In the genomic region with DNA sequence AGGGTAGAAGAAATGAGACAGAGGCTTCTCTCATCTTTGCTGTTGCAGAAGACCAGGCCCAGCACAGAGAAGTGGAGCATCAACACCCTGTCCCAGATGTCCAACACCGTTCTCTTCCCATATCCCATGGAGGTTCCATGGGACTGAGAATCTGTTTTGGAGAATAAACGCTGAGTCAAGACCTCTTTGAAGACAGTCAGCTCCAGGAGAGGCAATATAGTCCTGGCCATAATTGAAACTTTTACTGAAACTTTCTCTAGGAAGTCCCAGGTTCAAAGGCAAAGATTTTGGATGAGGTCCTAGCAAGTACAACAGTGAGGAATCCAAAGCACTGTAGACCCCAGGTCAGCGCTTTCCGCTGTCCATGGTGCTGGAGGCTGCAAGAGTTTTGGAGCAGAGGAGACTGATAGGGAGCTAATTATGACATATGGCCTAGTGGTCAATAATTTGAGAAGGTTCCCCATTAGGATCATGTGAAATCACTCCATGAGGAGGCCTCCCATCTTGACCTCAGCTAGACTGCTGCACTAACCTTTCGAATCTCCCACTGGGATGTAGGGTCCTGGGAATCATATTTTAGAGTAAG, we compare ENCODE assay signal across 10 cellular contexts. TPM values are rescaled to one million over a fixed set of nuclear protein-coding genes. Genes with fewer than 3 reads are reported as not detected.
DNase-seq lines count a peak whose midpoint lies in the region; ATAC-seq, FAIRE-seq and TF ChIP-seq lines count a peak whose summit lies in the region.
"Had no signal": no experiment of that assay in that cellular context is flagged by ENCODE, and none has a peak within 500 bp of the region (broad histone marks: within the 10 kb centered on the region; RNA-seq: fewer than 3 reads in every experiment).

No MANE protein-coding gene starts in this region.

- H3K23me2 ChIP-seq in H1 (ENCODE audit: low read depth, low read length): peaks cover 5% of the 10 kb centered on the region

- ATAC-seq in heart left ventricle (no peak), PC-3 (no peak), left lung (no peak), GM18520 (IDR thresholded peaks at IDR 0.05; ENCODE audit: unreplicated experiment) (no peak)

- H3K56ac ChIP-seq in H1 (replicated peaks; ENCODE audit: insufficient read length, low read depth, low read length): no peak overlapping the region

- H3K36me3 ChIP-seq in cardiac muscle cell (no peaks in the 10 kb centered on the region), heart left ventricle (no peaks in the 10 kb centered on the region), PC-3 (ENCODE audit: low read depth, low read length) (no peaks in the 10 kb centered on the region), H1 (ENCODE audit: control insufficient read depth in 2 of 4, insufficient read depth in 4 of 4, low read length in 3 of 4) (no peaks in the 10 kb centered on the region), left lung (no peaks in the 10 kb centered on the region)
- H3K36me3 ChIP-seq: Peyer's patch had no signal

- intact Hi-C loops in heart left ventricle (cut with DNase I): loop anchor here in 3 of 10 donors (5.0 to 10.0 kb wide), 3 partner anchors 68 to 91 kb away; partner anchors contain the start of gene TBKBP1 (in 1 of the 3)
- intact Hi-C loops in PC-3 (cut with micrococcal nuclease): no loop called here
- intact Hi-C loops in left lung (cut with DNase I): no loop called here

- no peak overlapping the region for H2AK5ac ChIP-seq in H1 (ENCODE audit: low read depth, low read length)

- POLR2A ChIA-PET in PC-3 (lab: Charles Lee; ENCODE audit: unreplicated experiment) (no interaction called here), H1 (lab: Charles Lee; ENCODE audit: partially characterized antibody) (interaction anchor here (1.3 kb wide), 1 partner anchor 13 kb away, joined by 4 read pairs; no protein-coding TSS in a partner anchor)

- H2BK20ac ChIP-seq in H1 (ENCODE audit: low read length): no peak overlapping the region

- FAIRE-seq in H1 (lab: Jason Lieb, UNC): peak; percentile 62

- H2AFZ ChIP-seq in PC-3 (ENCODE audit: low read length) (no peak overlapping the region), H1 (ENCODE audit: low read length) (no peak overlapping the region)

- no peak overlapping the region for H4K5ac ChIP-seq in H1 (ENCODE audit: insufficient read length, low read depth, low read length)

- TF ChIP-seq RAD21 in H1 (IDR thresholded peaks at IDR 0.05 in 1 of 2, conservative IDR thresholded peaks at IDR 0.05 in 1 of 2; ENCODE audit: low read depth in 2 of 2, low read length in 2 of 2): no peak

- H3K79me1 ChIP-seq in H1 (ENCODE audit: low read depth, low read length): no peaks in the 10 kb centered on the region

- CTCF ChIA-PET in PC-3 (lab: Charles Lee) (no interaction called here), H1 (lab: Charles Lee; ENCODE audit: partially characterized antibody) (interaction anchor here (0.9 to 6.5 kb wide), 7 partner anchors 8 to 46 kb away, joined by 3 to 52 read pairs (median 4); no protein-coding TSS in a partner anchor)

- H3K9me3 ChIP-seq in cardiac muscle cell (ENCODE audit: low read depth) (no peaks in the 10 kb centered on the region), heart left ventricle (no peaks in the 10 kb centered on the region), PC-3 (ENCODE audit: low read length) (no peaks in the 10 kb centered on the region), H1 (ENCODE audit: insufficient read depth in 2 of 2, low read depth in 1 of 2, low read length in 1 of 2) (no peaks in the 10 kb centered on the region), left lung (no peaks in the 10 kb centered on the region)
- H3K9me3 ChIP-seq: Peyer's patch had no signal

- H4K91ac ChIP-seq in H1 (replicated peaks; ENCODE audit: insufficient read length, low read length): no peak overlapping the region

- H3K27ac ChIP-seq in cardiac muscle cell (no peak overlapping the region), heart left ventricle (no peak overlapping the region), PC-3 (ENCODE audit: low read length) (no peak overlapping the region), H1 (ENCODE audit: low read depth, low read length) (no peak overlapping the region), left lung (no peak overlapping the region)
- H3K27ac ChIP-seq: Peyer's patch had no signal

- no peak for TF ChIP-seq EP300 in H1 (IDR thresholded peaks at IDR 0.05; ENCODE audit: borderline replicate concordance in 1 of 2, low read depth in 2 of 2, low read length in 2 of 2)

- peak; percentile 55 to 85 for DNase-seq in cardiac muscle cell (ENCODE audit: low read depth in 1 of 2, low spot score in 1 of 2)
- no peak for DNase-seq in heart left ventricle
- DNase-seq in PC-3: peak; percentile 47
- DNase-seq in H1 (ENCODE audit: low read depth in 1 of 2, low spot score in 2 of 2): peak in 1 of 2 experiments; percentile 82
- peak; percentile 64 for DNase-seq in stimulated activated CD8-positive, alpha-beta memory T cell treated with anti-CD3 and anti-CD28 coated beads, Interleukin-4, amount 100 ng/mL, for 48 hours
- no peak for DNase-seq in left lung
- no peak for DNase-seq in NK-92 (lab: John Stamatoyannopoulos, UW; ENCODE audit: unreplicated experiment)
- DNase-seq: Peyer's patch had no signal

- H3K4me1 ChIP-seq in cardiac muscle cell (ENCODE audit: low read depth): no peaks in the 10 kb centered on the region
- H3K4me1 ChIP-seq in heart left ventricle: peaks cover 0 to 10% (median 5%) of the 10 kb centered on the region in 12 donors
- H3K4me1 ChIP-seq in PC-3 (ENCODE audit: insufficient read depth, low read length): no peaks in the 10 kb centered on the region
- H3K4me1 ChIP-seq in H1 (replicated peaks in 1 of 4; ENCODE audit: control insufficient read depth in 3 of 4, insufficient read depth in 4 of 4, low read length in 3 of 4): peaks cover 0 to 3% (median 2%) of the 10 kb centered on the region in 4 experiments; a peak in 3 of 7 replicates
- H3K4me1 ChIP-seq in left lung: peaks cover 5 to 10% of the 10 kb centered on the region in 2 donors

- H3K4me3 ChIP-seq in cardiac muscle cell (no peak overlapping the region), heart left ventricle (no peak overlapping the region), PC-3 (ENCODE audit: low read length) (no peak overlapping the region), H1 (ENCODE audit: extremely low read depth in 1 of 4, insufficient read depth in 2 of 4, low read depth in 3 of 4, low read length in 4 of 4) (no peak overlapping the region), left lung (no peak overlapping the region)
- H3K4me3 ChIP-seq: Peyer's patch had no signal

- no peak overlapping the region for H3K18ac ChIP-seq in H1 (ENCODE audit: extremely low read depth, low read length)

- TF ChIP-seq CTCF in cardiac muscle cell (IDR thresholded peaks at IDR 0.05; ENCODE audit: low read depth, low read length) (no peak), heart left ventricle (IDR thresholded peaks at IDR 0.05) (no peak), PC-3 (conservative IDR thresholded peaks at IDR 0.05; ENCODE audit: low read depth, low read length) (no peak), H1 (IDR thresholded peaks at IDR 0.05; ENCODE audit: control extremely low read depth in 1 of 3, insufficient read depth in 1 of 3, low read depth in 1 of 3, low read length in 3 of 3) (no peak), left lung (IDR thresholded peaks at IDR 0.05) (no peak)

- no peak overlapping the region for H2BK15ac ChIP-seq in H1 (ENCODE audit: low read length)

- H2BK12ac ChIP-seq in H1 (ENCODE audit: low read depth, low read length): no peak overlapping the region

- H3K14ac ChIP-seq in H1 (ENCODE audit: insufficient read length): no peak overlapping the region

- H4K20me1 ChIP-seq in PC-3 (ENCODE audit: low read length) (no peaks in the 10 kb centered on the region), H1 (replicated peaks in 1 of 2; ENCODE audit: control insufficient read depth in 1 of 2, insufficient read depth in 2 of 2, low read length in 2 of 2) (peaks cover 0 to 3% of the 10 kb centered on the region in 2 experiments)

- H4K8ac ChIP-seq in H1 (ENCODE audit: extremely low read depth, insufficient read depth, low read length): no peak overlapping the region

- no peak overlapping the region for H2BK5ac ChIP-seq in H1 (ENCODE audit: low read depth, low read length)

- no peak overlapping the region for H3K4ac ChIP-seq in H1 (replicated peaks; ENCODE audit: insufficient read length, low read depth, low read length)

- no peak overlapping the region for H2BK120ac ChIP-seq in H1 (replicated peaks; ENCODE audit: low read depth, low read length)

- no peaks in the 10 kb centered on the region for H3K9me2 ChIP-seq in PC-3 (replicated peaks; ENCODE audit: low read length)

- H3K4me2 ChIP-seq in PC-3 (ENCODE audit: low read length) (no peak overlapping the region), H1 (ENCODE audit: insufficient read depth in 1 of 2, low read depth in 2 of 2, low read length in 2 of 2) (no peak overlapping the region)

- H3K79me2 ChIP-seq in PC-3 (ENCODE audit: low read length) (no peaks in the 10 kb centered on the region), H1 (ENCODE audit: control insufficient read depth in 1 of 2, insufficient read depth in 2 of 2, low read length in 2 of 2) (no peaks in the 10 kb centered on the region)

- WGBS in heart left ventricle, 4 donors: 25 to 39% (median 38%) methylated on average over 4 to 5 of the region's 5 CpGs
- WGBS in H1 (ENCODE audit: extremely low coverage in 1 of 2, insufficient coverage in 1 of 2, insufficient read length in 1 of 2, insufficient replicate concordance in 2 of 2, low coverage in 1 of 2, low lambda C conversion rate in 2 of 2, missing lambda C conversion rate in 1 of 2), 2 experiments: 62% methylated on average over 5 of the region's 5 CpGs; no CpG with 5 or more reads in 1 of the 2 experiments

- no peaks in the 10 kb centered on the region for H3F3A ChIP-seq in PC-3 (ENCODE audit: low read length, unreplicated experiment)

- peaks cover 45% of the 10 kb centered on the region for H3K27me3 ChIP-seq in cardiac muscle cell
- H3K27me3 ChIP-seq in heart left ventricle: peaks cover 15 to 56% (median 28%) of the 10 kb centered on the region in 9 donors
- peaks cover 65% of the 10 kb centered on the region for H3K27me3 ChIP-seq in PC-3 (ENCODE audit: low read length)
- H3K27me3 ChIP-seq in H1 (replicated peaks in 1 of 4; ENCODE audit: control insufficient read depth in 3 of 4, extremely low read depth in 1 of 4, insufficient read depth in 3 of 4, low read length in 3 of 4): peaks cover 0 to 27% (median 18%) of the 10 kb centered on the region in 4 experiments; a peak in 6 of 7 replicates
- H3K27me3 ChIP-seq in left lung: peaks cover 27 to 83% of the 10 kb centered on the region in 2 donors

- TF ChIP-seq POLR2A in heart left ventricle (IDR thresholded peaks at IDR 0.05): no peak
- TF ChIP-seq POLR2A in H1 (IDR thresholded peaks at IDR 0.05; ENCODE audit: control extremely low read depth in 1 of 2, low read depth in 2 of 2, low read length in 2 of 2): no peak

- no peak overlapping the region for H3K9ac ChIP-seq in PC-3 (ENCODE audit: low read length)
- H3K9ac ChIP-seq in H1 (replicated peaks in 1 of 4; ENCODE audit: extremely low read depth in 1 of 4, low read depth in 3 of 4, low read length in 3 of 4): no peak overlapping the region

- BruUV-seq in PC-3 (replicated peaks; lab: Mats Ljungman, UMichigan): no TSS peak

- H3K23ac ChIP-seq in H1 (ENCODE audit: insufficient read length): no peak overlapping the region

RNA-seq across cellular contexts. Expression of gene OSBPL7, which starts 36.0 kb away (rescaled TPM):
- total RNA-seq in cardiac muscle cell (12.2 and 20.5 TPM in 2 replicates), heart left ventricle (1 to 10 TPM; 1.5 to 7.4 (median 5.8) TPM), PC-3 (2014; rRNA removed) (18.4 and 22.1 TPM in 2 replicates), left lung (10 to 100 TPM; 20.3 to 36.4 TPM)
- polyA plus RNA-seq in cardiac muscle cell (12.1 and 18.0 TPM in 2 replicates), heart left ventricle (1 to 10 TPM; 3.0 to 5.2 TPM), H1 (2011; rRNA removed) (7.2 and 10.0 TPM in 2 replicates)
- total RNA-seq in H1 (2021; fragmentation: NEBNext Ultra II Directional; extraction: Animal tissue kit (Norgen Biotek cat#: 25700)): 8.9 and 9.6 TPM in 2 replicates
- 7.7 TPM for polyA plus RNA-seq in H1 (2011; cell fraction: cytosol; rRNA removed)
- polyA plus RNA-seq in H1 (2011; cell fraction: nucleus; rRNA removed): 67.7 TPM
- polyA plus RNA-seq in H1 (2012, experiment 1 of 2): 5.0 to 11.6 TPM (median 9.2 TPM) in 4 replicates
- polyA plus RNA-seq in H1 (2012, experiment 2 of 2): 3.7 TPM
- 4.4 TPM for polyA plus RNA-seq in H1 (2013, experiment 1 of 2)
- 3.6 TPM for polyA plus RNA-seq in H1 (2013, experiment 2 of 2)
- 7.6 and 8.1 TPM in 2 replicates for polyA minus RNA-seq in H1 (2011; rRNA and poly(A)+ RNA removed)
- polyA minus RNA-seq in H1 (2011; cell fraction: cytosol; rRNA and poly(A)+ RNA removed): 7.0 TPM
- 13.4 TPM for polyA minus RNA-seq in H1 (2011; cell fraction: nucleus; rRNA and poly(A)+ RNA removed)

RNA-seq across cellular contexts. Expression of gene MRPL10, which starts 45.7 kb away (rescaled TPM):
- 79.1 and 87.1 TPM in 2 replicates for total RNA-seq in cardiac muscle cell
- polyA plus RNA-seq in cardiac muscle cell: 70.0 and 108 TPM in 2 replicates
- total RNA-seq in heart left ventricle: 10 to 100 TPM; 45.8 to 79.2 (median 63.2) TPM
- polyA plus RNA-seq in heart left ventricle: 10 to 100 TPM; 43.8 to 64.5 TPM
- 54.5 and 74.2 TPM in 2 replicates for total RNA-seq in PC-3 (2014; rRNA removed)
- total RNA-seq in H1 (2021; fragmentation: NEBNext Ultra II Directional; extraction: Animal tissue kit (Norgen Biotek cat#: 25700)): 83.0 and 85.3 TPM in 2 replicates
- polyA plus RNA-seq in H1 (2011; rRNA removed): 213 and 214 TPM in 2 replicates
- polyA plus RNA-seq in H1 (2011; cell fraction: cytosol; rRNA removed): 161 TPM
- 129 TPM for polyA plus RNA-seq in H1 (2011; cell fraction: nucleus; rRNA removed)
- 74.1 to 133 TPM (median 98.1 TPM) in 4 replicates for polyA plus RNA-seq in H1 (2012, experiment 1 of 2)
- polyA plus RNA-seq in H1 (2012, experiment 2 of 2): 86.2 TPM
- 70.3 TPM for polyA plus RNA-seq in H1 (2013, experiment 1 of 2)
- polyA plus RNA-seq in H1 (2013, experiment 2 of 2): 66.8 TPM
- 125 and 134 TPM in 2 replicates for polyA minus RNA-seq in H1 (2011; rRNA and poly(A)+ RNA removed)
- polyA minus RNA-seq in H1 (2011; cell fraction: cytosol; rRNA and poly(A)+ RNA removed): 61.9 TPM
- polyA minus RNA-seq in H1 (2011; cell fraction: nucleus; rRNA and poly(A)+ RNA removed): 71.9 TPM
- 10 to 100 TPM; 26.2 to 27.3 TPM for total RNA-seq in left lung

RNA-seq across cellular contexts. Expression of gene LRRC46, which starts 45.8 kb away (rescaled TPM):
- total RNA-seq in cardiac muscle cell (0.46 TPM in 1 of 2 replicates, not detected in the other), heart left ventricle (under 1 TPM in 7 of 9 donors, not detected in 2; 0.22 to 0.44 (median 0.35) TPM), PC-3 (2014; rRNA removed) (0.44 and 1.2 TPM in 2 replicates), left lung (1 to 10 TPM in 1 of 2 donors, under 1 TPM in 1; 0.44 to 6.7 TPM)
- polyA plus RNA-seq in cardiac muscle cell (1.9 and 2.5 TPM in 2 replicates), heart left ventricle (under 1 TPM; 0.17 to 0.23 TPM), H1 (2011; rRNA removed) (0.16 and 0.18 TPM in 2 replicates)
- 0.36 TPM in 1 of 2 replicates, not detected in the other for total RNA-seq in H1 (2021; fragmentation: NEBNext Ultra II Directional; extraction: Animal tissue kit (Norgen Biotek cat#: 25700))
- 0.25 TPM for polyA plus RNA-seq in H1 (2011; cell fraction: cytosol; rRNA removed)
- 0.07 TPM for polyA plus RNA-seq in H1 (2011; cell fraction: nucleus; rRNA removed)
- polyA plus RNA-seq in H1 (2012, experiment 1 of 2): 0.36 to 0.72 TPM (median 0.59 TPM) in 4 replicates
- polyA plus RNA-seq in H1 (2012, experiment 2 of 2): 0.41 TPM
- 0.30 TPM for polyA plus RNA-seq in H1 (2013, experiment 1 of 2)
- 0.26 TPM for polyA plus RNA-seq in H1 (2013, experiment 2 of 2)
- 0.17 and 0.25 TPM in 2 replicates for polyA minus RNA-seq in H1 (2011; rRNA and poly(A)+ RNA removed)
- not detected for polyA minus RNA-seq in H1 (2011; cell fraction: cytosol; rRNA and poly(A)+ RNA removed)
- not detected for polyA minus RNA-seq in H1 (2011; cell fraction: nucleus; rRNA and poly(A)+ RNA removed)
- total RNA-seq: lower leg skin had no signal

RNA-seq across cellular contexts. Expression of gene TBX21, which starts 52.6 kb away (rescaled TPM):
- total RNA-seq in cardiac muscle cell (1.0 and 2.9 TPM in 2 replicates), heart left ventricle (1 to 10 TPM in 1 of 9 donors, under 1 TPM in 6, not detected in 2; 0.09 to 3.2 (median 0.28) TPM), PC-3 (2014; rRNA removed) (not detected in 2 replicates), left lung (1 to 10 TPM; 2.4 to 2.8 TPM)
- polyA plus RNA-seq in cardiac muscle cell (0.12 and 1.5 TPM in 2 replicates), heart left ventricle (under 1 TPM; 0.07 to 0.15 TPM), H1 (2011; rRNA removed) (0.05 TPM in 1 of 2 replicates, not detected in the other)
- not detected in 2 replicates for total RNA-seq in H1 (2021; fragmentation: NEBNext Ultra II Directional; extraction: Animal tissue kit (Norgen Biotek cat#: 25700))
- 0.04 TPM for polyA plus RNA-seq in H1 (2011; cell fraction: cytosol; rRNA removed)
- polyA plus RNA-seq in H1 (2011; cell fraction: nucleus; rRNA removed): not detected
- not detected in 4 replicates for polyA plus RNA-seq in H1 (2012, experiment 1 of 2)
- polyA plus RNA-seq in H1 (2012, experiment 2 of 2): not detected
- 0.02 TPM for polyA plus RNA-seq in H1 (2013, experiment 1 of 2)
- polyA plus RNA-seq in H1 (2013, experiment 2 of 2): 0.02 TPM
- polyA minus RNA-seq in H1 (2011; rRNA and poly(A)+ RNA removed): 0.05 TPM in 1 of 2 replicates, not detected in the other
- not detected for polyA minus RNA-seq in H1 (2011; cell fraction: cytosol; rRNA and poly(A)+ RNA removed)
- not detected for polyA minus RNA-seq in H1 (2011; cell fraction: nucleus; rRNA and poly(A)+ RNA removed)

RNA-seq across cellular contexts. Expression of gene SCRN2, which starts 55.4 kb away (rescaled TPM):
- total RNA-seq in cardiac muscle cell: 101 and 149 TPM in 2 replicates
- polyA plus RNA-seq in cardiac muscle cell: 139 and 179 TPM in 2 replicates
- 10 to 100 TPM; 29.4 to 42.9 (median 33.9) TPM for total RNA-seq in heart left ventricle
- polyA plus RNA-seq in heart left ventricle: 10 to 100 TPM; 17.5 to 58.5 TPM
- 44.0 and 47.9 TPM in 2 replicates for total RNA-seq in PC-3 (2014; rRNA removed)
- 24.4 and 27.4 TPM in 2 replicates for total RNA-seq in H1 (2021; fragmentation: NEBNext Ultra II Directional; extraction: Animal tissue kit (Norgen Biotek cat#: 25700))
- polyA plus RNA-seq in H1 (2011; rRNA removed): 42.3 and 61.1 TPM in 2 replicates
- 63.9 TPM for polyA plus RNA-seq in H1 (2011; cell fraction: cytosol; rRNA removed)
- 211 TPM for polyA plus RNA-seq in H1 (2011; cell fraction: nucleus; rRNA removed)
- polyA plus RNA-seq in H1 (2012, experiment 1 of 2): 28.4 to 49.3 TPM (median 44.9 TPM) in 4 replicates
- polyA plus RNA-seq in H1 (2012, experiment 2 of 2): 30.7 TPM
- 26.1 TPM for polyA plus RNA-seq in H1 (2013, experiment 1 of 2)
- 23.3 TPM for polyA plus RNA-seq in H1 (2013, experiment 2 of 2)
- polyA minus RNA-seq in H1 (2011; rRNA and poly(A)+ RNA removed): 16.9 and 22.1 TPM in 2 replicates
- polyA minus RNA-seq in H1 (2011; cell fraction: cytosol; rRNA and poly(A)+ RNA removed): 18.7 TPM
- 50.1 TPM for polyA minus RNA-seq in H1 (2011; cell fraction: nucleus; rRNA and poly(A)+ RNA removed)
- 10 to 100 TPM; 26.4 to 33.1 TPM for total RNA-seq in left lung

Comparison
In these comparisons a context has a peak if more than half of its experiments do, and no peak if none do; other contexts are left out.
1. DNase-seq: peak in cardiac muscle cell (2 of 2), PC-3 (single experiment) and stimulated activated CD8-positive, alpha-beta memory T cell treated with anti-CD3 and anti-CD28 coated beads, Interleukin-4, amount 100 ng/mL, for 48 hours (single experiment); none in heart left ventricle (0 of 5), left lung (0 of 2) and NK-92 (single experiment).